Comparison of ENCODE assay signal across 20 cellular contexts in genomic region chr2:119282139-119282965, GRCh38. TPM values are rescaled to one million over a fixed set of nuclear protein-coding genes. Genes with fewer than 3 reads are reported as not detected.
DNase-seq lines count a peak whose midpoint lies in the region; ATAC-seq and TF ChIP-seq lines count a peak whose summit lies in the region.
"Had no signal": no experiment of that assay in that cellular context is flagged by ENCODE, and none has a peak within 500 bp of the region (broad histone marks: within the 10 kb centered on the region; RNA-seq: fewer than 3 reads in every experiment).

No MANE protein-coding gene starts in this region.

- WGBS in stomach, 5 donors: 77 to 80% (median 79%) methylated on average over 21 of the region's 21 CpGs

- no peak for TF ChIP-seq EP300 in stomach (IDR thresholded peaks at IDR 0.05)

- peaks cover 11% of the 10 kb centered on the region for H3K36me3 Mint-ChIP-seq in stimulated activated memory B cell treated with anti-CD40 and anti-IgM and Interleukin-4, amounts not matched to agents 10 μg/mL and 1 μg/mL and 100 μg/mL, for 72 hours
- H3K36me3 Mint-ChIP-seq: activated naive CD4-positive, alpha-beta T cell treated with anti-CD3 and anti-CD28 coated beads, Interleukin-2, amount 50 U/mL, for 24 hours; natural killer cell had no signal

- TF ChIP-seq CTCF in left ventricle myocardium inferior (IDR thresholded peaks at IDR 0.05; ENCODE audit: borderline replicate concordance) (no peak), mucosa of descending colon (IDR thresholded peaks at IDR 0.05) (no peak), upper lobe of right lung (IDR thresholded peaks at IDR 0.05) (no peak), stomach (IDR thresholded peaks at IDR 0.05) (no peak)

- peaks cover 22% of the 10 kb centered on the region for H3K4me1 ChIP-seq in left ventricle myocardium inferior
- H3K4me1 ChIP-seq in mucosa of descending colon (ENCODE audit: low read depth): no peaks in the 10 kb centered on the region
- peaks cover 6% of the 10 kb centered on the region for H3K4me1 ChIP-seq in upper lobe of right lung
- H3K4me1 ChIP-seq in stomach: peaks cover 0 to 22% (median 8%) of the 10 kb centered on the region in 4 donors
- H3K4me1 ChIP-seq: vagina had no signal

- H3K4me3 ChIP-seq in left ventricle myocardium inferior (no peak overlapping the region), mucosa of descending colon (no peak overlapping the region), upper lobe of right lung (no peak overlapping the region), stomach (no peak overlapping the region)
- H3K4me3 ChIP-seq: vagina had no signal

- no peak overlapping the region for H3K27ac Mint-ChIP-seq in stimulated activated memory B cell treated with anti-CD40 and anti-IgM and Interleukin-4, amounts not matched to agents 10 μg/mL and 1 μg/mL and 100 μg/mL, for 72 hours
- H3K27ac Mint-ChIP-seq: activated naive CD4-positive, alpha-beta T cell treated with anti-CD3 and anti-CD28 coated beads, Interleukin-2, amount 50 U/mL, for 24 hours; activated T-cell treated with anti-CD3 and anti-CD28 coated beads, Interleukin-2, amount 50 U/mL, for 24 hours; memory B cell; natural killer cell; progenitor cell of endocrine pancreas had no signal

- no peaks in the 10 kb centered on the region for H3K27me3 Mint-ChIP-seq in stimulated activated memory B cell treated with anti-CD40 and anti-IgM and Interleukin-4, amounts not matched to agents 10 μg/mL and 1 μg/mL and 100 μg/mL, for 72 hours
- H3K27me3 Mint-ChIP-seq: activated naive CD4-positive, alpha-beta T cell treated with anti-CD3 and anti-CD28 coated beads, Interleukin-2, amount 50 U/mL, for 24 hours; activated T-cell treated with anti-CD3 and anti-CD28 coated beads, Interleukin-2, amount 50 U/mL, for 24 hours; CD8-positive, alpha-beta memory T cell; memory B cell had no signal

- peak; percentile 40 for ATAC-seq in Right ventricle myocardium superior (ENCODE audit: poor library complexity)
- ATAC-seq in mucosa of descending colon: peak; percentile 20
- ATAC-seq in upper lobe of right lung: peak; percentile 50
- no peak for ATAC-seq in stimulated activated memory B cell treated with anti-CD40 and anti-IgM and Interleukin-4, amounts not matched to agents 10 μg/mL and 1 μg/mL and 100 μg/mL, for 72 hours
- ATAC-seq in HG03196 (IDR thresholded peaks at IDR 0.05; ENCODE audit: unreplicated experiment): no peak
- ATAC-seq: natural killer cell; stimulated activated naive CD8-positive, alpha-beta T cell treated with anti-CD3 and anti-CD28 coated beads, Interleukin-15, Interleukin-2, amounts not matched to agents 100 U/mL and 50 U/mL, for 24 hours had no signal

- no peaks in the 10 kb centered on the region for H3K9me3 ChIP-seq in left ventricle myocardium inferior (replicated peaks)
- H3K9me3 ChIP-seq in mucosa of descending colon: no peaks in the 10 kb centered on the region
- H3K9me3 ChIP-seq in upper lobe of right lung: no peaks in the 10 kb centered on the region
- no peaks in the 10 kb centered on the region for H3K9me3 ChIP-seq in stomach
- H3K9me3 ChIP-seq: vagina had no signal

- H3K4me3 Mint-ChIP-seq in stimulated activated memory B cell treated with anti-CD40 and anti-IgM and Interleukin-4, amounts not matched to agents 10 μg/mL and 1 μg/mL and 100 μg/mL, for 72 hours: no peak overlapping the region
- H3K4me3 Mint-ChIP-seq: activated naive CD4-positive, alpha-beta T cell treated with anti-CD3 and anti-CD28 coated beads, Interleukin-2, amount 50 U/mL, for 24 hours; activated T-cell treated with anti-CD3 and anti-CD28 coated beads, Interleukin-2, amount 50 U/mL, for 24 hours; CD8-positive, alpha-beta memory T cell; memory B cell; natural killer cell had no signal

- intact Hi-C loops in Right ventricle myocardium superior (cut with DNase I) (no loop called here), left ventricle myocardium inferior (cut with micrococcal nuclease) (no loop called here), mucosa of descending colon (cut with DNase I, micrococcal nuclease) (no loop called here), upper lobe of right lung (cut with DNase I) (no loop called here), stomach (cut with DNase I; ENCODE audit: low total_unique reads) (loop anchor here (10.0 kb wide), 1 partner anchor 268 kb away; no protein-coding TSS in a partner anchor)

- no peak for TF ChIP-seq POLR2A in stomach (IDR thresholded peaks at IDR 0.05)

- no peaks in the 10 kb centered on the region for H3K4me1 Mint-ChIP-seq in stimulated activated memory B cell treated with anti-CD40 and anti-IgM and Interleukin-4, amounts not matched to agents 10 μg/mL and 1 μg/mL and 100 μg/mL, for 72 hours
- H3K4me1 Mint-ChIP-seq: activated naive CD4-positive, alpha-beta T cell treated with anti-CD3 and anti-CD28 coated beads, Interleukin-2, amount 50 U/mL, for 24 hours; CD8-positive, alpha-beta memory T cell; memory B cell; natural killer cell had no signal

- H3K36me3 ChIP-seq in left ventricle myocardium inferior (no peaks in the 10 kb centered on the region), mucosa of descending colon (ENCODE audit: low read depth) (no peaks in the 10 kb centered on the region), upper lobe of right lung (no peaks in the 10 kb centered on the region), stomach (peaks cover 0 to 9% (median 0%) of the 10 kb centered on the region in 4 donors)
- H3K36me3 ChIP-seq: vagina had no signal

- H3K27ac ChIP-seq in left ventricle myocardium inferior (replicated peaks) (no peak overlapping the region), angular gyrus (ENCODE audit: low read depth, low read length) (peak overlapping the region; percentile 64), upper lobe of right lung (no peak overlapping the region), stomach (peak overlapping the region in 1 of 5 donors; percentile 60)
- H3K27ac ChIP-seq: vagina had no signal

- DNase-seq in Right ventricle myocardium superior: no peak
- DNase-seq in left ventricle myocardium inferior: no peak
- DNase-seq in mucosa of descending colon: no peak
- no peak for DNase-seq in upper lobe of right lung
- no peak for DNase-seq in stomach
- DNase-seq: activated CD4-positive, alpha-beta T cell treated with anti-CD3 and anti-CD28 coated beads, Interleukin-2, amount 50 U/mL, for 48 hours; activated T-cell treated with anti-CD3 and anti-CD28 coated beads, Interleukin-2, amount 50 U/mL, for 24 hours; CD8-positive, alpha-beta memory T cell; dermis blood vessel endothelial cell; natural killer cell; NCI-H1930; stimulated activated naive CD8-positive, alpha-beta T cell treated with anti-CD3 and anti-CD28 coated beads, Interleukin-15, Interleukin-2, amounts not matched to agents 100 U/mL and 50 U/mL, for 24 hours had no signal

- no peaks in the 10 kb centered on the region for H3K27me3 ChIP-seq in left ventricle myocardium inferior (ENCODE audit: low read depth)
- H3K27me3 ChIP-seq in upper lobe of right lung: no peaks in the 10 kb centered on the region
- H3K27me3 ChIP-seq in stomach: no peaks in the 10 kb centered on the region
- H3K27me3 ChIP-seq: vagina had no signal

- no peaks in the 10 kb centered on the region for H3K9me3 Mint-ChIP-seq in stimulated activated memory B cell treated with anti-CD40 and anti-IgM and Interleukin-4, amounts not matched to agents 10 μg/mL and 1 μg/mL and 100 μg/mL, for 72 hours
- H3K9me3 Mint-ChIP-seq: activated naive CD4-positive, alpha-beta T cell treated with anti-CD3 and anti-CD28 coated beads, Interleukin-2, amount 50 U/mL, for 24 hours; activated T-cell treated with anti-CD3 and anti-CD28 coated beads, Interleukin-2, amount 50 U/mL, for 24 hours; CD8-positive, alpha-beta memory T cell; memory B cell; natural killer cell had no signal

RNA-seq across cellular contexts. Expression of gene STEAP3, which starts 58.7 kb away (rescaled TPM):
- total RNA-seq in Right ventricle myocardium superior (10.8 TPM), left ventricle myocardium inferior (7.1 TPM), mucosa of descending colon (10 to 100 TPM; 13.9 to 28.9 (median 15.3) TPM), upper lobe of right lung (14.1 TPM), stomach (10 to 100 TPM in 3 of 5 donors, 1 to 10 TPM in 2; 5.3 to 56.7 (median 37.4) TPM)
- polyA plus RNA-seq in stomach: 10 to 100 TPM in 2 of 3 donors, 1 to 10 TPM in 1; 2.9 to 12.8 (median 12.5) TPM
- total RNA-seq: OCI-LY7 had no signal

Comparison
In these comparisons a context has a peak if more than half of its experiments do, and no peak if none do; other contexts are left out.
1. ATAC-seq: peak in Right ventricle myocardium superior (single experiment), mucosa of descending colon (single experiment) and upper lobe of right lung (single experiment); none in stimulated activated memory B cell treated with anti-CD40 and anti-IgM and Interleukin-4, amounts not matched to agents 10 μg/mL and 1 μg/mL and 100 μg/mL, for 72 hours (single experiment) and HG03196 (single experiment).